Comparison of ENCODE assay signal across 1 cellular context in the genomic region with DNA sequence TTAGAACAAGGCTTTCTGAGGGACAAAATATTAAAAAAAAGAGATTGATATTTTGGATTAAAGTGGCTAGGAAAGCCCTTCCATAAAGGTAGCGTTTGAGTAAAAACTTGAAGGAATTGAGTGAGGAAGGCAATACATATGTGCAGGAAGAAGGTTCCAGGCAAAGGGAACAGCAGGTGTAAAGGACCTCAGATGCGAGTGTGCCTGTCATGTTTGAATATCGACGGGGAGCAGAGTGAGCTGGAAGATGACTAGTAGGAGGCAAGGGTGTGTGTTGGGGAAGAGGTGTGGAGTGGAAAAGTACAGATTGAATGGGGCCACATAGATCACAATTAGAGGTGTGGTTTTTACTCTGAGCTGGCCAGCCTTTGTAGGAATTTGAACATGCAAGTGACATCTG.
TF ChIP-seq lines count a peak whose summit lies in the region.

No MANE protein-coding gene starts in this region.

TF ChIP-seq in GM12878, 131 proteins besides CTCF, POLR2A, EP300 and RAD21:
- TF ChIP-seq, protein P1, sequence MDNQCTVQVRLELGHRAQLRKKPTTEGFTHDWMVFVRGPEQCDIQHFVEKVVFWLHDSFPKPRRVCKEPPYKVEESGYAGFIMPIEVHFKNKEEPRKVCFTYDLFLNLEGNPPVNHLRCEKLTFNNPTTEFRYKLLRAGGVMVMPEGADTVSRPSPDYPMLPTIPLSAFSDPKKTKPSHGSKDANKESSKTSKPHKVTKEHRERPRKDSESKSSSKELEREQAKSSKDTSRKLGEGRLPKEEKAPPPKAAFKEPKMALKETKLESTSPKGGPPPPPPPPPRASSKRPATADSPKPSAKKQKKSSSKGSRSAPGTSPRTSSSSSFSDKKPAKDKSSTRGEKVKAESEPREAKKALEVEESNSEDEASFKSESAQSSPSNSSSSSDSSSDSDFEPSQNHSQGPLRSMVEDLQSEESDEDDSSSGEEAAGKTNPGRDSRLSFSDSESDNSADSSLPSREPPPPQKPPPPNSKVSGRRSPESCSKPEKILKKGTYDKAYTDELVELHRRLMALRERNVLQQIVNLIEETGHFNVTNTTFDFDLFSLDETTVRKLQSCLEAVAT (IDR thresholded peaks at IDR 0.05): peak; percentile 65
- 0 out of 2 replicates have a peak, but pooled peaks have one; percentile 14 for TF ChIP-seq MTA2 (IDR thresholded peaks at IDR 0.05; ENCODE audit: low read depth)
- no peak for TF ChIP-seq HCFC1 (IDR thresholded peaks at IDR 0.05; ENCODE audit: low read length)
- no peak for TF ChIP-seq ESRRA (IDR thresholded peaks at IDR 0.05; ENCODE audit: low read length)
- peak; percentile 43; the same call in 1 of the 2 replicates for TF ChIP-seq RUNX3 (IDR thresholded peaks at IDR 0.05; ENCODE audit: low read length)
- TF ChIP-seq IKZF2 (IDR thresholded peaks at IDR 0.05): peak; percentile 37 to 42; a peak in 3 of 4 replicates
